ENCODE assay signal across 2 cellular contexts in the genomic region with DNA sequence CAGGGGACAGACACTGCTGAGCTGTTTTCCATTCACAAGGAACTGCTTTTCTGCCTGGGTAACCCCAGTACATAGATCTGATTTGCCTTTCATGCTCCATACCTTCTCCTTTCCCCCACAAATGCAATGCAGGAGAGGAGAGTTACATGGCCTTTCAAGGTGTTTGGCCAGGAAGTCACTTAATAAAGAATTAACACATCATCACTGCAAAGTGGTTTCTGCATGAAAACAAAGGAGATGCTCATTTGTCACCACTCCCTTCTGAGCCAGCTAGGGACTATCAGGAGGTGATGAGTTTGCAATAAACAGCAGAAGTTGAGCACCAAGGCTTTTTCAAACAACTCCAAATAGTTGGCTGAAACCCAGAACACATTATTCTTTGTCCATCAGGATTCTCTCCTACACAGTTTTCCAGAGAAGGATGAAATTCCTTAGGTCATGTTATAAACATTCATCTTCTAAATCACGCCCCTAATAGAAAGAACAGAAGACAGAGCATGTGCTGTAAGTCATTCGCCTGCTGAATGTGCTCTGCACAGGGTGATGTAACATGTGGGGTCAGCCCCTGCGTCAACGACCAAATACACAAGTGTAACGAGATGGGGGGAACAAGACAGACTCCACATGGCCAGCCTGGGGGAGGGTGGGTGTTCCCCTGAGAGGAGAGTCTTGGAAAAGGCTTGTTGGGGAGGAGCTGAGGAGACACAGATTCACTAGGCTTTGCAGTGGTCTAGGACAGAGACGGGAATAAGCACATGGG.
TF ChIP-seq lines count a peak whose summit lies in the region.

No MANE protein-coding gene starts in this region.

TF ChIP-seq in SK-N-SH treated with all-trans-retinoic acid at 6 μM for 48 hours, 23 proteins besides CTCF, POLR2A, EP300 and RAD21 (continued from another document):
- TF ChIP-seq CREB5 (CRISPR knock-in tag; IDR thresholded peaks at IDR 0.05; ENCODE audit: low read depth) (no peak), ESRRG (CRISPR knock-in tag; IDR thresholded peaks at IDR 0.05) (no peak)

TF ChIP-seq in SK-N-SH, 30 proteins besides CTCF, POLR2A, EP300 and RAD21 (continued from another document):
- TF ChIP-seq, protein P1, sequence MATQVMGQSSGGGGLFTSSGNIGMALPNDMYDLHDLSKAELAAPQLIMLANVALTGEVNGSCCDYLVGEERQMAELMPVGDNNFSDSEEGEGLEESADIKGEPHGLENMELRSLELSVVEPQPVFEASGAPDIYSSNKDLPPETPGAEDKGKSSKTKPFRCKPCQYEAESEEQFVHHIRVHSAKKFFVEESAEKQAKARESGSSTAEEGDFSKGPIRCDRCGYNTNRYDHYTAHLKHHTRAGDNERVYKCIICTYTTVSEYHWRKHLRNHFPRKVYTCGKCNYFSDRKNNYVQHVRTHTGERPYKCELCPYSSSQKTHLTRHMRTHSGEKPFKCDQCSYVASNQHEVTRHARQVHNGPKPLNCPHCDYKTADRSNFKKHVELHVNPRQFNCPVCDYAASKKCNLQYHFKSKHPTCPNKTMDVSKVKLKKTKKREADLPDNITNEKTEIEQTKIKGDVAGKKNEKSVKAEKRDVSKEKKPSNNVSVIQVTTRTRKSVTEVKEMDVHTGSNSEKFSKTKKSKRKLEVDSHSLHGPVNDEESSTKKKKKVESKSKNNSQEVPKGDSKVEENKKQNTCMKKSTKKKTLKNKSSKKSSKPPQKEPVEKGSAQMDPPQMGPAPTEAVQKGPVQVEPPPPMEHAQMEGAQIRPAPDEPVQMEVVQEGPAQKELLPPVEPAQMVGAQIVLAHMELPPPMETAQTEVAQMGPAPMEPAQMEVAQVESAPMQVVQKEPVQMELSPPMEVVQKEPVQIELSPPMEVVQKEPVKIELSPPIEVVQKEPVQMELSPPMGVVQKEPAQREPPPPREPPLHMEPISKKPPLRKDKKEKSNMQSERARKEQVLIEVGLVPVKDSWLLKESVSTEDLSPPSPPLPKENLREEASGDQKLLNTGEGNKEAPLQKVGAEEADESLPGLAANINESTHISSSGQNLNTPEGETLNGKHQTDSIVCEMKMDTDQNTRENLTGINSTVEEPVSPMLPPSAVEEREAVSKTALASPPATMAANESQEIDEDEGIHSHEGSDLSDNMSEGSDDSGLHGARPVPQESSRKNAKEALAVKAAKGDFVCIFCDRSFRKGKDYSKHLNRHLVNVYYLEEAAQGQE (IDR thresholded peaks at IDR 0.05; ENCODE audit: low read depth, low read length): no peak
- TF ChIP-seq YY1 (IDR thresholded peaks at IDR 0.05; ENCODE audit: low read depth) (no peak), MXI1 (IDR thresholded peaks at IDR 0.05; ENCODE audit: low read depth, low read length) (no peak), JUND (IDR thresholded peaks at IDR 0.05) (no peak), USF1 (IDR thresholded peaks at IDR 0.05; ENCODE audit: borderline replicate concordance, low read depth) (no peak), GABPA (IDR thresholded peaks at IDR 0.05; ENCODE audit: low read depth) (no peak), RXRA (IDR thresholded peaks at IDR 0.05; ENCODE audit: borderline replicate concordance, low read depth) (no peak), EZH2phosphoT487 (IDR thresholded peaks at IDR 0.05; ENCODE audit: borderline replicate concordance, low read depth) (no peak), FOXJ3 (CRISPR knock-in tag; IDR thresholded peaks at IDR 0.05) (no peak), RFX5 (IDR thresholded peaks at IDR 0.05; ENCODE audit: low read length) (no peak), ZBTB33 (IDR thresholded peaks at IDR 0.05; ENCODE audit: borderline replicate concordance, low read depth) (no peak), NRF1 (IDR thresholded peaks at IDR 0.05; ENCODE audit: low read depth, low read length) (no peak), SMC3 (IDR thresholded peaks at IDR 0.05; ENCODE audit: low read depth, low read length) (no peak), ELF1 (IDR thresholded peaks at IDR 0.05) (no peak), GATA2 (CRISPR knock-in tag; IDR thresholded peaks at IDR 0.05) (no peak)
- TF ChIP-seq, protein P2, sequence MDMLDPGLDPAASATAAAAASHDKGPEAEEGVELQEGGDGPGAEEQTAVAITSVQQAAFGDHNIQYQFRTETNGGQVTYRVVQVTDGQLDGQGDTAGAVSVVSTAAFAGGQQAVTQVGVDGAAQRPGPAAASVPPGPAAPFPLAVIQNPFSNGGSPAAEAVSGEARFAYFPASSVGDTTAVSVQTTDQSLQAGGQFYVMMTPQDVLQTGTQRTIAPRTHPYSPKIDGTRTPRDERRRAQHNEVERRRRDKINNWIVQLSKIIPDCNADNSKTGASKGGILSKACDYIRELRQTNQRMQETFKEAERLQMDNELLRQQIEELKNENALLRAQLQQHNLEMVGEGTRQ (IDR thresholded peaks at IDR 0.05; ENCODE audit: borderline replicate concordance, low read depth, low read length): no peak
- TF ChIP-seq, protein P3, sequence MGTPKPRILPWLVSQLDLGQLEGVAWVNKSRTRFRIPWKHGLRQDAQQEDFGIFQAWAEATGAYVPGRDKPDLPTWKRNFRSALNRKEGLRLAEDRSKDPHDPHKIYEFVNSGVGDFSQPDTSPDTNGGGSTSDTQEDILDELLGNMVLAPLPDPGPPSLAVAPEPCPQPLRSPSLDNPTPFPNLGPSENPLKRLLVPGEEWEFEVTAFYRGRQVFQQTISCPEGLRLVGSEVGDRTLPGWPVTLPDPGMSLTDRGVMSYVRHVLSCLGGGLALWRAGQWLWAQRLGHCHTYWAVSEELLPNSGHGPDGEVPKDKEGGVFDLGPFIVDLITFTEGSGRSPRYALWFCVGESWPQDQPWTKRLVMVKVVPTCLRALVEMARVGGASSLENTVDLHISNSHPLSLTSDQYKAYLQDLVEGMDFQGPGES (IDR thresholded peaks at IDR 0.05; ENCODE audit: low read depth, low read length): no peak
